In genomic region chr7:101235050-101235449, GRCh38 we compare ENCODE assay signal across 1 cellular context.
TF ChIP-seq lines count a peak whose summit lies in the region.

No MANE protein-coding gene starts in this region.

TF ChIP-seq in HepG2, 621 proteins besides CTCF, POLR2A, EP300 and RAD21:
- peak; percentile 61; the same call in 1 of the 2 replicates for TF ChIP-seq ZNF121 (CRISPR knock-in tag; IDR thresholded peaks at IDR 0.05)
- peak; percentile 67 for TF ChIP-seq ZBTB33 (CRISPR knock-in tag; IDR thresholded peaks at IDR 0.05)
- TF ChIP-seq AKAP8 (CRISPR knock-in tag; IDR thresholded peaks at IDR 0.05): no peak
- TF ChIP-seq ZNF891 (CRISPR knock-in tag; IDR thresholded peaks at IDR 0.05): 0 out of 2 replicates have a peak, but pooled peaks have one; percentile 32
- TF ChIP-seq ZNF770 (CRISPR knock-in tag; IDR thresholded peaks at IDR 0.05): peak; percentile 63
- no peak for TF ChIP-seq NFKB2 (CRISPR knock-in tag; IDR thresholded peaks at IDR 0.05; ENCODE audit: borderline replicate concordance)
- TF ChIP-seq STAG1 (CRISPR knock-in tag; IDR thresholded peaks at IDR 0.05): peak; percentile 41
